Comparison of ENCODE assay signal across 8 cellular contexts in genomic region chr4:52051213-52051614, GRCh38. TPM values are rescaled to one million over a fixed set of nuclear protein-coding genes. Genes with fewer than 3 reads are reported as not detected.
DNase-seq lines count a peak whose midpoint lies in the region; ATAC-seq and TF ChIP-seq lines count a peak whose summit lies in the region.

Gene SPATA18 (plus strand): TSS chr4:52051304. CDS start chr4:52051705, 401 bp downstream.

- TF ChIP-seq CTCF in DOHH2 (IDR thresholded peaks at IDR 0.05; ENCODE audit: low read depth, low read length, poor library complexity, severe bottlenecking), result no peak
- TF ChIP-seq CTCF in lung (IDR thresholded peaks at IDR 0.05; ENCODE audit: control extremely low read depth, extremely low read depth), result no peak
- TF ChIP-seq CTCF in upper lobe of right lung (IDR thresholded peaks at IDR 0.05), result no peak

- ATAC-seq in GM21367 (IDR thresholded peaks at IDR 0.05; ENCODE audit: unreplicated experiment) (peak; percentile 35), lung (ENCODE audit: insufficient read depth, low FRiP score) (no peak), upper lobe of right lung (peak; percentile 89)

- H3K9ac ChIP-seq in HUES6 (ENCODE audit: low read length), result no peak within 1 kb of the TSS

- no peaks in the 10 kb centered on the region for H3K9me3 ChIP-seq in DOHH2 (ENCODE audit: control insufficient read depth, insufficient read depth, low read length)
- H3K9me3 ChIP-seq in HUES6 (ENCODE audit: control insufficient read depth, insufficient read depth, low read depth, low read length), result peaks cover 11% of the 10 kb centered on the region
- H3K9me3 ChIP-seq in lung (ENCODE audit: control insufficient read depth in 2 of 2, insufficient read depth in 1 of 2, low read length in 1 of 2), result peaks cover 0 to 3% of the 10 kb centered on the region in 2 donors
- H3K9me3 ChIP-seq in upper lobe of right lung, result no peaks in the 10 kb centered on the region

- peak; percentile 63 for DNase-seq in ecto neural progenitor cell (ENCODE audit: low spot score)
- DNase-seq in lung (ENCODE audit: low spot score), result no peak
- peak; percentile 76 for DNase-seq in upper lobe of right lung
- DNase-seq in DMS153 treated with DMSO at 0.1 percent for 48 hours (lab: John Stamatoyannopoulos, UW; ENCODE audit: unreplicated experiment), result no peak
- no peak for DNase-seq in T-helper 9 cell

- H3K4me1 ChIP-seq in DOHH2 (ENCODE audit: control insufficient read depth, low read length) (peaks cover 33% of the 10 kb centered on the region), HUES6 (ENCODE audit: control insufficient read depth, insufficient read depth, low read length) (no peaks in the 10 kb centered on the region; the same call in 1 of the 2 replicates), lung (ENCODE audit: control insufficient read depth in 2 of 2, insufficient read depth in 2 of 2, low read length in 2 of 2) (peaks cover 3 to 4% of the 10 kb centered on the region in 2 donors), upper lobe of right lung (no peaks in the 10 kb centered on the region)

- peaks cover 15% of the 10 kb centered on the region for H3F3A ChIP-seq in DOHH2 (ENCODE audit: control insufficient read depth, insufficient read depth)

- H3K27me3 ChIP-seq in DOHH2 (ENCODE audit: control insufficient read depth, low read length) (peaks cover 9% of the 10 kb centered on the region), HUES6 (ENCODE audit: control insufficient read depth, insufficient read depth, low read length) (peaks cover 12% of the 10 kb centered on the region; the same call in 1 of the 2 replicates), lung (ENCODE audit: control insufficient read depth, insufficient read depth) (no peaks in the 10 kb centered on the region), upper lobe of right lung (peaks cover 9% of the 10 kb centered on the region)

- intact Hi-C loops in upper lobe of right lung (cut with DNase I), result no loop called here

- peak within 1 kb of the TSS; percentile 76 for H3K4me2 ChIP-seq in DOHH2 (ENCODE audit: low read length)

- H3K79me2 ChIP-seq in DOHH2 (ENCODE audit: control insufficient read depth, low read length), result no peaks in the 10 kb centered on the region

- no peaks in the 10 kb centered on the region for H3K36me3 ChIP-seq in DOHH2 (ENCODE audit: control insufficient read depth, low read length)
- no peaks in the 10 kb centered on the region for H3K36me3 ChIP-seq in HUES6 (ENCODE audit: control insufficient read depth, insufficient read depth, low read length)
- no peaks in the 10 kb centered on the region for H3K36me3 ChIP-seq in lung (ENCODE audit: control insufficient read depth in 2 of 2, insufficient read depth in 2 of 2, low read length in 2 of 2)
- H3K36me3 ChIP-seq in upper lobe of right lung, result no peaks in the 10 kb centered on the region

- peak within 1 kb of the TSS; percentile 20 for H3K27ac ChIP-seq in DOHH2 (ENCODE audit: low read depth, low read length)
- no peak within 1 kb of the TSS for H3K27ac ChIP-seq in HUES6 (ENCODE audit: low read depth, low read length)
- peak within 1 kb of the TSS in 1 of 2 donors; percentile 44 for H3K27ac ChIP-seq in lung (ENCODE audit: low read depth in 1 of 2, low read length in 1 of 2)
- H3K27ac ChIP-seq in upper lobe of right lung, result peak within 1 kb of the TSS; percentile 77

- H3K4me3 ChIP-seq in DOHH2 (ENCODE audit: low read length) (peak within 1 kb of the TSS; percentile 82), HUES6 (ENCODE audit: low read depth, low read length) (peak within 1 kb of the TSS; percentile 74), lung (peak within 1 kb of the TSS; percentile 46), upper lobe of right lung (peak within 1 kb of the TSS; percentile 67)

- WGBS in lung, 2 donors, result 0 to 2% methylated on average over 42 to 44 of the region's 44 CpGs

- no peaks in the 10 kb centered on the region for H3K9me2 ChIP-seq in DOHH2 (replicated peaks; ENCODE audit: control insufficient read depth, low read length)

- no peaks in the 10 kb centered on the region for H4K20me1 ChIP-seq in DOHH2 (ENCODE audit: control insufficient read depth, insufficient read depth, low read depth, low read length)

RNA-seq across cellular contexts. Expression of gene SPATA18, which starts in this region (rescaled TPM):
- total RNA-seq in lung (10 to 100 TPM; 33.4 to 56.5 TPM), upper lobe of right lung (17.3 TPM)
- 10 to 100 TPM in 1 of 2 donors, 1 to 10 TPM in 1; 6.6 to 11.7 TPM for polyA plus RNA-seq in lung

Comparison
In these comparisons a context has a peak if more than half of its experiments do, and no peak if none do; other contexts are left out.
1. DNase-seq: peak in ecto neural progenitor cell (single experiment) and upper lobe of right lung (single experiment); none in lung (single experiment), DMS153 treated with DMSO at 0.1 percent for 48 hours (single experiment) and T-helper 9 cell (single experiment).
2. Peak in every context shown above with its lines, with median percentiles within 50 percentile points of each other: H3K4me3 ChIP-seq.